ENCODE assay signal across 5 cellular contexts in the genomic region with DNA sequence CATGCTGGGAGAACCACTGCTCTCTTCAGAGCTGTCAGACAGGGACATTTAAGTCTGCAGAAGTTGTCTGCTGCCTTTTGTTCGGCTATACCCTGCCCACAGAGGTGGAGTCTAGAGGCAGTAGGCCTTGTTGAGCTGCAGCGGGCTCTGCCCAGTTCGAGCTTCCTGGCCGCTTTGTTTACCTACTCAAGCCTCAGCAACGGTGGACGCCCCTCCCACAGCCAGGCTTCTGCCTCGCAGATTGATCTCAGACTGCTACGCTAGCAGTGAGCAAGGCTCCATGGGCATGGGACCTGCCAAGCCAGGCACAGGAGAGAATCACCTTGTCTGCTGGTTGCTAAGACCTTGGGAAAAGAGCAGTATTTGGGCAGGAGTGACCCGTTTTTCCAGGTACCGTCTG. TPM values are rescaled to one million over a fixed set of nuclear protein-coding genes. Genes with fewer than 3 reads are reported as not detected.
A peak's percentile ranks its signal among the peaks of the same experiment; 100 is the strongest.
DNase-seq lines count a peak whose midpoint lies in the region; ATAC-seq, FAIRE-seq and TF ChIP-seq lines count a peak whose summit lies in the region.
"Not testable (repeated sequence)": the region's sequence is repeated elsewhere in the genome, so short reads cannot be mapped to it uniquely, and the experiment has no call there.

No MANE protein-coding gene starts in this region.

- not testable (repeated sequence) for H3K27me3 ChIP-seq in HepG2 (ENCODE audit: control insufficient read depth in 1 of 2, insufficient read depth in 2 of 2, low read length in 2 of 2); neuronal stem cell (ENCODE audit: control insufficient read depth in 3 of 3, insufficient read depth in 3 of 3, low read depth in 1 of 3, low read length in 3 of 3)

- 3% methylated on average over 10 of the region's 10 CpGs for WGBS in HepG2 (ENCODE audit: low lambda C conversion rate)
- WGBS in neuronal stem cell (ENCODE audit: extremely low coverage in 2 of 2, insufficient read length in 2 of 2, insufficient replicate concordance in 1 of 2), 2 donors = no CpG with 5 or more reads among the region's 10 CpGs

- CTCF ChIA-PET in HepG2 (lab: Yijun Ruan, JAX; ENCODE audit: low intra/inter-chr PET ratio, low total read pairs) = not testable (repeated sequence)

- not testable (repeated sequence) for H2AFZ ChIP-seq in HepG2 (ENCODE audit: low read length)
- H2AFZ ChIP-seq in neuronal stem cell (ENCODE audit: low read length) = peak overlapping the region; percentile 66

- not testable (repeated sequence) for H3K23ac ChIP-seq in neuronal stem cell (ENCODE audit: low read depth, low read length, poor library complexity)

- H4K91ac ChIP-seq in neuronal stem cell (ENCODE audit: low read depth, low read length, poor library complexity) = not testable (repeated sequence)

- intact Hi-C loops in HepG2 (cut with micrococcal nuclease; ENCODE audit: unreplicated experiment) = not testable (repeated sequence)

- H3K18ac ChIP-seq in neuronal stem cell (ENCODE audit: low read length) = not testable (repeated sequence)

- H2AK5ac ChIP-seq in neuronal stem cell (ENCODE audit: low read depth, low read length) = not testable (repeated sequence)

- H3K4me2 ChIP-seq in HepG2 (ENCODE audit: low read depth, low read length) = peak overlapping the region; percentile 51; the same call in 1 of the 2 replicates
- not testable (repeated sequence) for H3K4me2 ChIP-seq in neuronal stem cell (ENCODE audit: insufficient read depth, low read length, poor library complexity, severe bottlenecking)

- not testable (repeated sequence) for H3K4me1 ChIP-seq in HepG2 (ENCODE audit: insufficient read depth, low read length); neuronal stem cell (ENCODE audit: control insufficient read depth in 2 of 2, insufficient read depth in 1 of 2, low read depth in 1 of 2, low read length in 2 of 2)

- H3K4me3 ChIP-seq in HepG2 (replicated peaks in 1 of 3; ENCODE audit: insufficient read depth in 1 of 3, low read depth in 2 of 3, low read length in 3 of 3) = peak overlapping the region in 1 of 3 experiments; percentile 16; a peak in 2 of 6 replicates
- H3K4me3 ChIP-seq in neuronal stem cell (ENCODE audit: low read length in 2 of 2) = not testable (repeated sequence)

- not testable (repeated sequence) for H3K4ac ChIP-seq in neuronal stem cell (ENCODE audit: low read length)

- H2BK120ac ChIP-seq in neuronal stem cell (ENCODE audit: low read depth, low read length) = not testable (repeated sequence)

- not testable (repeated sequence) for H3K9ac ChIP-seq in HepG2 (ENCODE audit: insufficient read depth, low read depth, low read length); neuronal stem cell (ENCODE audit: low read depth, low read length, poor library complexity)

- TF ChIP-seq EP300 in HepG2 (IDR thresholded peaks at IDR 0.05; ENCODE audit: low read depth in 2 of 2, low read length in 2 of 2); HepG2 (CRISPR knock-in tag; IDR thresholded peaks at IDR 0.05; ENCODE audit: borderline replicate concordance): not testable (repeated sequence)

- not testable (repeated sequence) for H2BK12ac ChIP-seq in neuronal stem cell (ENCODE audit: low read length)

- not testable (repeated sequence) for H4K8ac ChIP-seq in neuronal stem cell (ENCODE audit: low read depth, low read length)

- BruUV-seq in HepG2 (replicated peaks; lab: Mats Ljungman, UMichigan) = not testable (repeated sequence)

- FAIRE-seq in HepG2 (lab: Jason Lieb, UNC) = not testable (repeated sequence)

- H3K79me2 ChIP-seq in HepG2 (ENCODE audit: insufficient read depth, low read length) = not testable (repeated sequence)

- TF ChIP-seq CTCF in HepG2 (CRISPR knock-in tag; IDR thresholded peaks at IDR 0.05) = not testable (repeated sequence)

- in situ Hi-C loops in G401 (cut with HindIII; ENCODE audit: low sequenced_read_pairs); HepG2 (cut with HindIII; ENCODE audit: extremely low pct_ligation_motif_present, low pct_unique_long_range_greater_than_20kb): not testable (repeated sequence)

- not testable (repeated sequence) for H2BK15ac ChIP-seq in neuronal stem cell (ENCODE audit: low read length)

- TF ChIP-seq POLR2A in HepG2 (IDR thresholded peaks at IDR 0.05; ENCODE audit: insufficient read depth in 1 of 2, low read depth in 2 of 2, low read length in 2 of 2) = not testable (repeated sequence)

- H3K79me1 ChIP-seq in neuronal stem cell (ENCODE audit: low read depth, low read length) = not testable (repeated sequence)

- POLR2A ChIA-PET in HepG2 (lab: Yijun Ruan, JAX) = not testable (repeated sequence)

- H4K20me1 ChIP-seq in HepG2 (ENCODE audit: insufficient read depth, low read length) = not testable (repeated sequence)

- TF ChIP-seq RAD21 in HepG2 (CRISPR knock-in tag; IDR thresholded peaks at IDR 0.05) = not testable (repeated sequence)

- not testable (repeated sequence) for ATAC-seq in HepG2

- H3K9me3 ChIP-seq in HepG2 (ENCODE audit: low read length); neuronal stem cell (replicated peaks in 1 of 2; ENCODE audit: control insufficient read depth in 2 of 2, insufficient read depth in 1 of 2, low read depth in 1 of 2, low read length in 2 of 2): not testable (repeated sequence)

- H3K27ac ChIP-seq in HepG2 (ENCODE audit: extremely low read length, insufficient read depth, low read length); neuronal stem cell (replicated peaks; ENCODE audit: low read length): not testable (repeated sequence)

- DNase-seq in G401 (ENCODE audit: low spot score) (peak; percentile 46), NCI-H748 (lab: John Stamatoyannopoulos, UW; ENCODE audit: unreplicated experiment) (peak; percentile 4)
- DNase-seq in activated CD8-positive, alpha-beta memory T cell treated with anti-CD3 and anti-CD28 coated beads for 24 hours = peak; percentile 17
- not testable (repeated sequence) for DNase-seq in HepG2 (ENCODE audit: low spot score); neuronal stem cell (ENCODE audit: low spot score)

- not testable (repeated sequence) for H2BK5ac ChIP-seq in neuronal stem cell (ENCODE audit: low read length)

- H3K14ac ChIP-seq in neuronal stem cell (ENCODE audit: low read length) = not testable (repeated sequence)

- not testable (repeated sequence) for H3K36me3 ChIP-seq in HepG2 (replicated peaks in 1 of 2; ENCODE audit: control insufficient read depth in 1 of 2, insufficient read depth in 2 of 2, low read length in 2 of 2); neuronal stem cell (replicated peaks in 1 of 2; ENCODE audit: control insufficient read depth in 2 of 2, insufficient read depth in 2 of 2, low read length in 2 of 2)

TF ChIP-seq in HepG2, 621 proteins besides CTCF, POLR2A, EP300 and RAD21 (continues in another document):
- TF ChIP-seq SAP130 (CRISPR knock-in tag; IDR thresholded peaks at IDR 0.05; ENCODE audit: low read depth) = peak; percentile 12; the same call in 1 of the 2 replicates

RNA-seq across cellular contexts. Expression of a gene that starts 27.2 kb away (rescaled TPM):
- 1.2 and 1.6 TPM in 2 replicates for total RNA-seq in G401 (2014; rRNA removed; shearing (Covaris generic))
- 1.4 and 1.5 TPM in 2 replicates for total RNA-seq in HepG2 (2016; rRNA removed; fragmentation: Illumina TruSeq; extraction: Trizol)
- total RNA-seq in HepG2 (2016; cell fraction: cytosol; rRNA removed; fragmentation: Illumina TruSeq; extraction: Trizol; ENCODE audit: low read depth) = 0.35 and 0.71 TPM in 2 replicates
- 1.2 and 1.5 TPM in 2 replicates for total RNA-seq in HepG2 (2016; cell fraction: insoluble cytoplasmic fraction; rRNA removed; fragmentation: Illumina TruSeq; extraction: Trizol)
- 1.7 and 2.0 TPM in 2 replicates for total RNA-seq in HepG2 (2016; cell fraction: membrane; rRNA removed; fragmentation: Illumina TruSeq; extraction: Trizol)
- total RNA-seq in HepG2 (2016; cell fraction: nucleus; rRNA removed; fragmentation: Illumina TruSeq; extraction: Trizol) = 0.88 and 0.99 TPM in 2 replicates
- 3.7 and 5.8 TPM in 2 replicates for polyA plus RNA-seq in HepG2 (2011; rRNA removed)
- polyA plus RNA-seq in HepG2 (2011; cell fraction: cytosol; rRNA removed) = 6.6 and 7.0 TPM in 2 replicates
- 4.5 and 4.8 TPM in 2 replicates for polyA plus RNA-seq in HepG2 (2011; cell fraction: nucleus; rRNA removed)
- 2.3 and 5.4 TPM in 2 replicates for polyA plus RNA-seq in HepG2 (2012)
- polyA plus RNA-seq in HepG2 (2016; cell fraction: cytosol; fragmentation: Illumina TruSeq; extraction: Trizol; ENCODE audit: low read depth) = 0.44 and 0.53 TPM in 2 replicates
- 1.4 and 1.6 TPM in 2 replicates for polyA plus RNA-seq in HepG2 (2016; cell fraction: insoluble cytoplasmic fraction; fragmentation: Illumina TruSeq; extraction: Trizol; ENCODE audit: low read depth)
- 1.2 and 1.7 TPM in 2 replicates for polyA plus RNA-seq in HepG2 (2016; cell fraction: membrane; fragmentation: Illumina TruSeq; extraction: Trizol; ENCODE audit: low read depth)
- 0.82 and 1.5 TPM in 2 replicates for polyA plus RNA-seq in HepG2 (2016; cell fraction: nucleus; fragmentation: Illumina TruSeq; extraction: Trizol; ENCODE audit: insufficient read depth, low read depth)
- 26.8 and 47.7 TPM in 2 replicates for polyA minus RNA-seq in HepG2 (2011; rRNA and poly(A)+ RNA removed; ENCODE audit: low replicate concordance)
- 12.5 and 15.5 TPM in 2 replicates for polyA minus RNA-seq in HepG2 (2011; cell fraction: cytosol; rRNA and poly(A)+ RNA removed)
- 4.5 and 6.5 TPM in 2 replicates for polyA minus RNA-seq in HepG2 (2011; cell fraction: nucleus; rRNA and poly(A)+ RNA removed)
- 1.4 TPM for polyA plus RNA-seq in neuronal stem cell (2013, experiment 1 of 2)
- polyA plus RNA-seq in neuronal stem cell (2013, experiment 2 of 2) = 1.6 TPM
